In genomic region chr10:44046605-44047004, GRCh38 we compare ENCODE assay signal across 15 cellular contexts.
DNase-seq lines count a peak whose midpoint lies in the region; TF ChIP-seq lines count a peak whose summit lies in the region.
"Had no signal": no experiment of that assay in that cellular context is flagged by ENCODE, and none has a peak within 500 bp of the region (broad histone marks: within the 10 kb centered on the region; RNA-seq: fewer than 3 reads in every experiment).

No MANE protein-coding gene starts in this region.

- H3K4me1 Mint-ChIP-seq in osteocyte (ENCODE audit: unreplicated experiment): peaks cover 46% of the 10 kb centered on the region

- H3K4me3 ChIP-seq in adipocyte (ENCODE audit: low read length): no peak overlapping the region
- H3K4me3 ChIP-seq in ovary: no peak overlapping the region

- H3K27me3 Mint-ChIP-seq in osteocyte (ENCODE audit: unreplicated experiment): peaks cover 2% of the 10 kb centered on the region

- H3K4me1 ChIP-seq in adipocyte (ENCODE audit: control insufficient read depth, insufficient read depth, low read length): peaks cover 11% of the 10 kb centered on the region
- peaks cover 15% of the 10 kb centered on the region for H3K4me1 ChIP-seq in ovary (ENCODE audit: insufficient read depth)

- TF ChIP-seq POLR2A in ovary (IDR thresholded peaks at IDR 0.05): no peak

- TF ChIP-seq EP300 in ovary (IDR thresholded peaks at IDR 0.05): no peak

- peaks cover 8% of the 10 kb centered on the region for H3K27me3 ChIP-seq in adipocyte (replicated peaks; ENCODE audit: control insufficient read depth, insufficient read depth, low read length)
- no peaks in the 10 kb centered on the region for H3K27me3 ChIP-seq in ovary

- 60 to 71% (median 65%) methylated on average over 5 of the region's 5 CpGs for WGBS in ovary, 3 donors

- H3K27ac Mint-ChIP-seq in osteocyte (ENCODE audit: unreplicated experiment): peak overlapping the region; percentile 68
- H3K27ac Mint-ChIP-seq: activated naive CD8-positive, alpha-beta T cell; T-cell had no signal

- no peak overlapping the region for H3K4me3 Mint-ChIP-seq in osteocyte (ENCODE audit: unreplicated experiment)
- H3K4me3 Mint-ChIP-seq: activated naive CD8-positive, alpha-beta T cell; T-cell had no signal

- H3K36me3 Mint-ChIP-seq in osteocyte (ENCODE audit: unreplicated experiment): no peaks in the 10 kb centered on the region
- H3K36me3 Mint-ChIP-seq: activated naive CD8-positive, alpha-beta T cell; T-cell had no signal

- intact Hi-C loops in ovary (cut with DNase I): no loop called here

- DNase-seq in AG20443 (ENCODE audit: low spot score) (peak; percentile 48), adipocyte (ENCODE audit: low read depth) (peak; percentile 75), fibroblast of peridontal ligament (ENCODE audit: extremely low read depth) (peak; percentile 42), osteocyte (ENCODE audit: extremely low spot score, unreplicated experiment) (no peak), ovary (no peak), T-helper 2 cell (no peak), OCI-M2 (lab: John Stamatoyannopoulos, UW; ENCODE audit: unreplicated experiment) (no peak), SHP77 (lab: John Stamatoyannopoulos, UW) (no peak)
- DNase-seq: ACHN; effector memory CD4-positive, alpha-beta T cell; NCI-H1417; stimulated activated CD4-positive, alpha-beta T cell treated with anti-CD3 and anti-CD28 coated beads, Interleukin-2, amount 100 ng/mL, for 24 hours; stimulated activated naive CD8-positive, alpha-beta T cell treated with anti-CD3 and anti-CD28 coated beads, Interleukin-15, Interleukin-2, amounts not matched to agents 100 U/mL and 50 U/mL, for 24 hours; T-cell had no signal

- peak; percentile 60 for TF ChIP-seq CTCF in osteocyte (IDR thresholded peaks at IDR 0.05)
- no peak for TF ChIP-seq CTCF in ovary (IDR thresholded peaks at IDR 0.05)

- H3K9me3 ChIP-seq in adipocyte (ENCODE audit: control insufficient read depth, low read length) (no peaks in the 10 kb centered on the region), ovary (no peaks in the 10 kb centered on the region)

- no peak overlapping the region for H3K9ac ChIP-seq in adipocyte (ENCODE audit: low read length)

- no peak overlapping the region for H3K27ac ChIP-seq in ovary

- no peaks in the 10 kb centered on the region for H3K36me3 ChIP-seq in adipocyte (ENCODE audit: control insufficient read depth, insufficient read depth, low read length, severe bottlenecking)
- no peaks in the 10 kb centered on the region for H3K36me3 ChIP-seq in ovary

- H3K9me3 Mint-ChIP-seq in osteocyte (ENCODE audit: unreplicated experiment): peaks cover 1% of the 10 kb centered on the region
- H3K9me3 Mint-ChIP-seq: T-cell had no signal

Comparison
In these comparisons a context has a peak if more than half of its experiments do, and no peak if none do; other contexts are left out.
1. DNase-seq: peak in AG20443 (single experiment), adipocyte (single experiment) and fibroblast of peridontal ligament (single experiment); none in osteocyte (single experiment), ovary (0 of 5), T-helper 2 cell (0 of 5), OCI-M2 (single experiment) and SHP77 (0 of 2).